Comparison of ENCODE assay signal across 10 cellular contexts in the genomic region with DNA sequence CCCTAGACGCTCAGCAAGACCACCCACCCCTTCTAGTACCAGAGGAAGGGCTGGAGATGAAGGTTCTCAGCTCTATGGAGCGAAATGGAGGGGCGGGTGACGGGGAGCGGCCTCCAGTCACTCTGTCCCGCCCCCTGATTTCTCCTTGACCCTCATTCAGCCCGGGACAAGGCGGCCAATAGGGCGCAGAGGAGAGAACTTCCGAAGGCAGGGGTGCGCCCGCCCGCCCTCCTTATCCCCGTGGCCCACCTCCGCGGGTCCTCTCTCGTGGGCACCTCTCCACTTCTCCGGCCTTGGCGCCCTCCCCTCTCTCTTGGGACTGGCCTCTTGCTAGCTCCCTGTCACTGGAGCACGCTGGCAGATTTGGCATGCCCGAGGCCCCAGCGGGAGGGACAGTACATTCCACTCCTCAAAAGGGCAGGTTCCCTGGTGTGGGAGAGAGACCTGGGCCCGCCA. TPM values are rescaled to one million over a fixed set of nuclear protein-coding genes. Genes with fewer than 3 reads are reported as not detected.
DNase-seq lines count a peak whose midpoint lies in the region; ATAC-seq and TF ChIP-seq lines count a peak whose summit lies in the region.
"Had no signal": no experiment of that assay in that cellular context is flagged by ENCODE, and none has a peak within 500 bp of the region (broad histone marks: within the 10 kb centered on the region; RNA-seq: fewer than 3 reads in every experiment).

No MANE protein-coding gene starts in this region.

- no peak for TF ChIP-seq CTCF in testis (IDR thresholded peaks at IDR 0.05)

- H3K9me3 Mint-ChIP-seq in activated T-cell treated with anti-CD3 and anti-CD28 coated beads, Interleukin-2, amount 50 U/mL, for 24 hours: no peaks in the 10 kb centered on the region
- H3K9me3 Mint-ChIP-seq in activated CD8-positive, alpha-beta T cell treated with anti-CD3 and anti-CD28 coated beads, Interleukin-2, amount 10 ng/mL, durations not matched to agents 7 days and 5 days (ENCODE audit: insufficient read depth): no peaks in the 10 kb centered on the region

- H3K36me3 ChIP-seq in testis (ENCODE audit: low read depth, missing control alignments): no peaks in the 10 kb centered on the region
- H3K36me3 ChIP-seq: brain microvascular endothelial cell had no signal

- no peaks in the 10 kb centered on the region for H3K27me3 ChIP-seq in testis
- H3K27me3 ChIP-seq: brain microvascular endothelial cell had no signal

- peak overlapping the region; percentile 24 to 59 for H3K27ac ChIP-seq in testis
- H3K27ac ChIP-seq: brain microvascular endothelial cell had no signal

- H3K4me3 ChIP-seq in testis: peak overlapping the region; percentile 63 to 87

- no peaks in the 10 kb centered on the region for H3K9me3 ChIP-seq in testis

- peaks cover 25% of the 10 kb centered on the region for H3K36me3 Mint-ChIP-seq in activated T-cell treated with anti-CD3 and anti-CD28 coated beads, Interleukin-2, amount 50 U/mL, for 24 hours (ENCODE audit: low read depth)
- peaks cover 24% of the 10 kb centered on the region for H3K36me3 Mint-ChIP-seq in activated CD8-positive, alpha-beta T cell treated with anti-CD3 and anti-CD28 coated beads, Interleukin-2, amount 10 ng/mL, durations not matched to agents 7 days and 5 days (ENCODE audit: low read depth)

- DNase-seq in activated T-cell treated with anti-CD3 and anti-CD28 coated beads, Interleukin-2, amount 50 U/mL, for 24 hours: no peak
- DNase-seq in activated T-cell treated with anti-CD3 and anti-CD28 coated beads, Interleukin-2, amount 50 U/mL, for 1 hour: no peak
- no peak for DNase-seq in activated CD8-positive, alpha-beta T cell treated with anti-CD3 and anti-CD28 coated beads, Interleukin-2, amount 10 ng/mL, durations not matched to agents 7 days and 5 days
- DNase-seq in left kidney (ENCODE audit: low read depth, low spot score) (peak; percentile 62), testis (peak; percentile 57), NCI-H2081 (lab: John Stamatoyannopoulos, UW) (no peak), EL (no peak)
- DNase-seq: brain microvascular endothelial cell, SHP77 had no signal

- POLR2A ChIA-PET in activated CD8-positive, alpha-beta T cell treated with anti-CD3 and anti-CD28 coated beads, Interleukin-2, amount 10 ng/mL, durations not matched to agents 7 days and 5 days (lab: Charles Lee): interaction anchor here (1.0 to 6.5 kb wide), 9 partner anchors 11 to 62 kb away, joined by 3 to 154 read pairs (median 6); partner anchors contain the start of gene SOWAHD

- CTCF ChIA-PET in activated CD8-positive, alpha-beta T cell treated with anti-CD3 and anti-CD28 coated beads, Interleukin-2, amount 10 ng/mL, durations not matched to agents 7 days and 5 days (lab: Charles Lee): interaction anchor here (1.1 to 4.9 kb wide), 5 partner anchors 10 to 64 kb away, joined by 3 to 37 read pairs (median 4); partner anchors contain the start of gene SOWAHD

- WGBS in testis, 2 donors: 0% methylated on average over 13 of the region's 23 CpGs; no CpG with 5 or more reads in 1 of the 2 donors

- H3K4me1 ChIP-seq in testis: no peaks in the 10 kb centered on the region

- TF ChIP-seq POLR2A in testis (IDR thresholded peaks at IDR 0.05): no peak

- intact Hi-C loops in testis (cut with DNase I; ENCODE audit: low total_unique reads): no loop called here

- peak overlapping the region; percentile 53 for H3K27ac Mint-ChIP-seq in activated T-cell treated with anti-CD3 and anti-CD28 coated beads, Interleukin-2, amount 50 U/mL, for 24 hours
- H3K27ac Mint-ChIP-seq in activated CD8-positive, alpha-beta T cell treated with anti-CD3 and anti-CD28 coated beads, Interleukin-2, amount 10 ng/mL, durations not matched to agents 7 days and 5 days: peak overlapping the region; percentile 49

- H3K4me3 Mint-ChIP-seq in activated T-cell treated with anti-CD3 and anti-CD28 coated beads, Interleukin-2, amount 50 U/mL, for 24 hours: peak overlapping the region; percentile 88
- H3K4me3 Mint-ChIP-seq in activated CD8-positive, alpha-beta T cell treated with anti-CD3 and anti-CD28 coated beads, Interleukin-2, amount 10 ng/mL, durations not matched to agents 7 days and 5 days: peak overlapping the region; percentile 82

- no peak for ATAC-seq in activated CD8-positive, alpha-beta T cell treated with anti-CD3 and anti-CD28 coated beads, Interleukin-2, amount 10 ng/mL, durations not matched to agents 7 days and 5 days
- no peak for ATAC-seq in HG03457 (IDR thresholded peaks at IDR 0.05; ENCODE audit: unreplicated experiment)

- peaks cover 32% of the 10 kb centered on the region for H3K4me1 Mint-ChIP-seq in activated T-cell treated with anti-CD3 and anti-CD28 coated beads, Interleukin-2, amount 50 U/mL, for 24 hours (ENCODE audit: low read depth)
- peaks cover 10% of the 10 kb centered on the region for H3K4me1 Mint-ChIP-seq in activated CD8-positive, alpha-beta T cell treated with anti-CD3 and anti-CD28 coated beads, Interleukin-2, amount 10 ng/mL, durations not matched to agents 7 days and 5 days (ENCODE audit: low read depth)

- H3K27me3 Mint-ChIP-seq in activated T-cell treated with anti-CD3 and anti-CD28 coated beads, Interleukin-2, amount 50 U/mL, for 24 hours: no peaks in the 10 kb centered on the region
- H3K27me3 Mint-ChIP-seq in activated CD8-positive, alpha-beta T cell treated with anti-CD3 and anti-CD28 coated beads, Interleukin-2, amount 10 ng/mL, durations not matched to agents 7 days and 5 days (ENCODE audit: low read depth): no peaks in the 10 kb centered on the region

RNA-seq across cellular contexts. Expression of gene SEPTIN6, which starts 1.1 kb away (rescaled TPM):
- 100 to 1,000 TPM; 303 to 312 TPM for total RNA-seq in activated CD8-positive, alpha-beta T cell treated with anti-CD3 and anti-CD28 coated beads, Interleukin-2, amount 10 ng/mL, durations not matched to agents 7 days and 5 days
- total RNA-seq in testis: 100 to 1,000 TPM; 187 to 250 TPM
- 80.2 TPM for polyA plus RNA-seq in testis (ENCODE audit: insufficient read depth, low read depth, low replicate concordance)

Comparison
In these comparisons a context has a peak if more than half of its experiments do, and no peak if none do; other contexts are left out.
1. DNase-seq: peak in left kidney (single experiment) and testis (single experiment); none in activated T-cell treated with anti-CD3 and anti-CD28 coated beads, Interleukin-2, amount 50 U/mL, for 24 hours (single experiment), activated T-cell treated with anti-CD3 and anti-CD28 coated beads, Interleukin-2, amount 50 U/mL, for 1 hour (single experiment), activated CD8-positive, alpha-beta T cell treated with anti-CD3 and anti-CD28 coated beads, Interleukin-2, amount 10 ng/mL, durations not matched to agents 7 days and 5 days (single experiment), NCI-H2081 (0 of 2) and EL (single experiment).